ENCODE assay signal across 11 cellular contexts in the genomic region with DNA sequence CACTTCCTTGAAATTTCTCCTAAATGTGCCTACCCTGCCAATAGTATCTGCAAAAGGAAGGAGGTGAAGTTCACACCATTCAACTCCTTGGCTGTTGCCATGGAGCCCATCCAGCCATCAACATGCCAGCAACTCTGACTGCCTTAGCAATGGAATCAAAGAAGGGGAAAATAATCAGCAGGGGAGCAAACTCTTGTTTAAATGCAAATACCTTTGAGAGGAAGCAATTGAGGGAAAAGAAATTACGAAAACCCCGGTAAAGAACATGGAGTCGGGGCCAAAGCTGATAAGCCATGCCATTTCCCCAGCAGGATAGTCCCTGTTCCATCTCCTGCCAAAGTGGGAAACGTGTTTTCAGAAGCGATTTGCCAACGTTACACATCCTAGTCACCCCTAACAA.
"Had no signal": no experiment of that assay in that cellular context is flagged by ENCODE, and none has a peak within 500 bp of the region (broad histone marks: within the 10 kb centered on the region; RNA-seq: fewer than 3 reads in every experiment).

No MANE protein-coding gene starts in this region.

- H3K9me3 Mint-ChIP-seq: activated CD4-positive, alpha-beta memory T cell treated with anti-CD3 and anti-CD28 coated beads for 36 hours; activated naive CD4-positive, alpha-beta T cell treated with anti-CD3 and anti-CD28 coated beads, Interleukin-2, amount 10 ng/mL, durations not matched to agents 7 days and 5 days had no signal

- H2AFZ ChIP-seq: hepatocyte had no signal

- H3K79me2 ChIP-seq: hepatocyte had no signal

- H3K27ac Mint-ChIP-seq: activated CD4-positive, alpha-beta memory T cell treated with anti-CD3 and anti-CD28 coated beads for 36 hours; activated CD8-positive, alpha-beta memory T cell treated with anti-CD3 and anti-CD28 coated beads, Interleukin-2, amount 10 ng/mL, durations not matched to agents 7 days and 5 days; activated naive CD4-positive, alpha-beta T cell treated with anti-CD3 and anti-CD28 coated beads, Interleukin-2, amount 10 ng/mL, durations not matched to agents 7 days and 5 days had no signal

- H3K4me3 Mint-ChIP-seq: activated CD4-positive, alpha-beta memory T cell treated with anti-CD3 and anti-CD28 coated beads for 36 hours; activated CD8-positive, alpha-beta memory T cell treated with anti-CD3 and anti-CD28 coated beads, Interleukin-2, amount 10 ng/mL, durations not matched to agents 7 days and 5 days; activated naive CD4-positive, alpha-beta T cell treated with anti-CD3 and anti-CD28 coated beads, Interleukin-2, amount 10 ng/mL, durations not matched to agents 7 days and 5 days had no signal

- DNase-seq: activated CD4-positive, alpha-beta memory T cell treated with anti-CD3 and anti-CD28 coated beads for 36 hours; activated CD4-positive, alpha-beta T cell treated with anti-CD3 and anti-CD28 coated beads for 1 hour; activated CD8-positive, alpha-beta memory T cell treated with anti-CD3 and anti-CD28 coated beads, Interleukin-2, amount 10 ng/mL, durations not matched to agents 7 days and 5 days; activated naive CD4-positive, alpha-beta T cell treated with anti-CD3 and anti-CD28 coated beads, Interleukin-2, amount 10 ng/mL, durations not matched to agents 7 days and 5 days; activated T-cell treated with anti-CD3 and anti-CD28 coated beads, Interleukin-2, amount 50 U/mL, for 1 hour; stimulated activated CD4-positive, alpha-beta T cell treated with anti-CD3 and anti-CD28 coated beads, Interleukin-12 subunit alpha, Interleukin-12 subunit beta, amount 100 ng/mL, for 4 hours; stimulated activated CD4-positive, alpha-beta T cell treated with anti-CD3 and anti-CD28 coated beads, Interleukin-2, amount 100 ng/mL, for 24 hours had no signal

- H3K27ac ChIP-seq: cardiac muscle cell, hepatocyte had no signal

- H3K27me3 Mint-ChIP-seq: activated CD4-positive, alpha-beta memory T cell treated with anti-CD3 and anti-CD28 coated beads for 36 hours; activated CD8-positive, alpha-beta memory T cell treated with anti-CD3 and anti-CD28 coated beads, Interleukin-2, amount 10 ng/mL, durations not matched to agents 7 days and 5 days had no signal

- H3K27me3 ChIP-seq: hepatocyte had no signal

- H3K36me3 Mint-ChIP-seq: activated CD4-positive, alpha-beta memory T cell treated with anti-CD3 and anti-CD28 coated beads for 36 hours; activated CD8-positive, alpha-beta memory T cell treated with anti-CD3 and anti-CD28 coated beads, Interleukin-2, amount 10 ng/mL, durations not matched to agents 7 days and 5 days; activated naive CD4-positive, alpha-beta T cell treated with anti-CD3 and anti-CD28 coated beads, Interleukin-2, amount 10 ng/mL, durations not matched to agents 7 days and 5 days had no signal

- H3K4me3 ChIP-seq: cardiac muscle cell, hepatocyte had no signal

- ATAC-seq: activated CD8-positive, alpha-beta memory T cell treated with anti-CD3 and anti-CD28 coated beads, Interleukin-2, amount 10 ng/mL, durations not matched to agents 7 days and 5 days; esophagus mucosa; left lobe of liver had no signal

- H3K4me2 ChIP-seq: hepatocyte had no signal

- H3K36me3 ChIP-seq: cardiac muscle cell had no signal
